Comparison of ENCODE assay signal across 19 cellular contexts in the genomic region with DNA sequence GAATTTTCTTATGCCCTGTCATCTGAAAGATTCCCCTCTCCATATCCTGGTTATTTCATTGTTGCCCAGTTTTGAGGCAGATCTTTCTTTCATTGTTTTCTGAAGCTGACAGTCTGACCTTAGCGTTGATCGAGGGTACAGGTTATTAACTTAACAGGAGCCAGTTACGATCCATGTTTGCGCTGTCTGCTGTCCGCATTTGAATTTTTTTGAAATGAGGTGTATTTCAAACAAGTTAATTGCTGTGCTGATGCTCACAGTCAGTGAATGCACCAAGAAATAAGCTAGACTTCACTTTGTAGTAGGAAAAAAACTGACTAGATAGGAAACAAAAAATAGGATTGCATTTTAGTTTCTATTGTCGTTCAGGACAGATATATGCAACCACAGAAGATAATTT. TPM values are rescaled to one million over a fixed set of nuclear protein-coding genes. Genes with fewer than 3 reads are reported as not detected.
DNase-seq lines count a peak whose midpoint lies in the region; ATAC-seq, FAIRE-seq and TF ChIP-seq lines count a peak whose summit lies in the region.
"Had no signal": no experiment of that assay in that cellular context is flagged by ENCODE, and none has a peak within 500 bp of the region (broad histone marks: within the 10 kb centered on the region; RNA-seq: fewer than 3 reads in every experiment).

No MANE protein-coding gene starts in this region.

- no peak overlapping the region for H3K4me3 ChIP-seq in GM23248
- no peak overlapping the region for H3K4me3 ChIP-seq in GM12878

- CTCF ChIA-PET in GM12878 (lab: Yijun Ruan, JAX): interaction anchor here (1.2 to 1.4 kb wide), 4 partner anchors 9 to 684 kb away, joined by 3 to 7 read pairs (median 4); partner anchors contain the start of gene SPAG16

- POLR2A ChIA-PET in GM12878 (lab: Charles Lee): no interaction called here

- no peak overlapping the region for H3K4me3 Mint-ChIP-seq in stimulated activated memory B cell treated with anti-CD40 and anti-IgM and Interleukin-4, amounts not matched to agents 10 μg/mL and 1 μg/mL and 100 μg/mL, for 72 hours

- H3K9me3 Mint-ChIP-seq in stimulated activated memory B cell treated with anti-CD40 and anti-IgM and Interleukin-4, amounts not matched to agents 10 μg/mL and 1 μg/mL and 100 μg/mL, for 72 hours: no peaks in the 10 kb centered on the region

- in situ Hi-C loops in GM23248 (cut with MboI): no loop called here
- in situ Hi-C loops in GM12878 (cut with MboI): loop anchor here (10.0 to 25.0 kb wide), 2 partner anchors 1488 to 1745 kb away; no protein-coding TSS in a partner anchor

- no peak for TF ChIP-seq RAD21 in GM12878 (IDR thresholded peaks at IDR 0.05; ENCODE audit: insufficient read depth, low read depth, low read length)

- H3K27me3 ChIP-seq in GM23248 (replicated peaks; ENCODE audit: insufficient read depth) (no peaks in the 10 kb centered on the region), GM12878 (replicated peaks in 1 of 2; ENCODE audit: control insufficient read depth in 2 of 2, insufficient read depth in 2 of 2, low read length in 1 of 2) (no peaks in the 10 kb centered on the region)
- H3K27me3 ChIP-seq: BE2C had no signal

- peaks cover 13% of the 10 kb centered on the region; the same call in 1 of the 2 replicates for H3K4me1 ChIP-seq in GM23248 (ENCODE audit: insufficient read depth)
- peaks cover 8% of the 10 kb centered on the region; the same call in 1 of the 2 replicates for H3K4me1 ChIP-seq in GM12878 (ENCODE audit: control insufficient read depth, insufficient read depth, low read length)
- H3K4me1 ChIP-seq: BE2C had no signal

- RAD21 ChIA-PET in GM12878 (lab: Charles Lee; ENCODE audit: unreplicated experiment): interaction anchor here (0.7 to 4.4 kb wide), 2 partner anchors 35 to 240 kb away, joined by 3 to 23 read pairs; partner anchors contain the start of gene SPAG16

- no peak for TF ChIP-seq POLR2A in GM12878 (IDR thresholded peaks at IDR 0.05; ENCODE audit: low read depth, low read length)

- H3K79me2 ChIP-seq in GM23248 (ENCODE audit: insufficient read depth): no peaks in the 10 kb centered on the region
- H3K79me2 ChIP-seq in GM12878 (ENCODE audit: control insufficient read depth, insufficient read depth, low read length): peaks cover 3% of the 10 kb centered on the region

- SMC1A ChIA-PET in GM12878 (lab: Charles Lee; ENCODE audit: uncharacterized antibody, unreplicated experiment): interaction anchor here (1.2 to 1.3 kb wide), 2 partner anchors 38 to 562 kb away, joined by 3 read pairs; no protein-coding TSS in a partner anchor

- H3K27me3 Mint-ChIP-seq in stimulated activated memory B cell treated with anti-CD40 and anti-IgM and Interleukin-4, amounts not matched to agents 10 μg/mL and 1 μg/mL and 100 μg/mL, for 72 hours: peaks cover 14% of the 10 kb centered on the region

- H3K9ac ChIP-seq in GM23248 (no peak overlapping the region), GM12878 (ENCODE audit: control insufficient read depth, insufficient read depth, low read length) (no peak overlapping the region)

- H3K36me3 Mint-ChIP-seq in stimulated activated memory B cell treated with anti-CD40 and anti-IgM and Interleukin-4, amounts not matched to agents 10 μg/mL and 1 μg/mL and 100 μg/mL, for 72 hours: no peaks in the 10 kb centered on the region

- H2AFZ ChIP-seq in GM23248 (peak overlapping the region; percentile 45; the same call in 1 of the 2 replicates), GM12878 (ENCODE audit: control insufficient read depth, low read depth, low read length) (no peak overlapping the region)

- H3K27ac ChIP-seq in GM23248: no peak overlapping the region
- H3K27ac ChIP-seq in GM12878 (ENCODE audit: control insufficient read depth, insufficient read depth): no peak overlapping the region
- H3K27ac ChIP-seq: HL-60, RWPE1 had no signal

- no peaks in the 10 kb centered on the region for H3F3A ChIP-seq in GM23248 (ENCODE audit: insufficient read depth)

- no peak for TF ChIP-seq CTCF in GM12878 (IDR thresholded peaks at IDR 0.05 in 2 of 3, conservative IDR thresholded peaks at IDR 0.05 in 1 of 3; ENCODE audit: control insufficient read depth in 2 of 3, extremely low read depth in 1 of 3, insufficient read depth in 1 of 3, low read depth in 3 of 3, low read length in 3 of 3)

- H3K36me3 ChIP-seq in GM23248 (ENCODE audit: low read depth): no peaks in the 10 kb centered on the region
- no peaks in the 10 kb centered on the region for H3K36me3 ChIP-seq in GM12878 (ENCODE audit: control insufficient read depth in 2 of 2, insufficient read depth in 2 of 2, low read length in 1 of 2)
- H3K36me3 ChIP-seq: BE2C had no signal

- intact Hi-C loops in GM12878 (cut with micrococcal nuclease; ENCODE audit: unreplicated experiment): loop anchor here (5.0 to 10.0 kb wide), 2 partner anchors 505 to 1063 kb away; no protein-coding TSS in a partner anchor

- no peaks in the 10 kb centered on the region for H3K9me3 ChIP-seq in GM23248 (ENCODE audit: low read depth)
- H3K9me3 ChIP-seq in GM12878 (replicated peaks; ENCODE audit: control insufficient read depth, insufficient read depth, low read length): no peaks in the 10 kb centered on the region; the same call in 1 of the 3 replicates
- H3K9me3 ChIP-seq: BE2C had no signal

- H4K20me1 ChIP-seq in GM23248 (ENCODE audit: insufficient read depth) (no peaks in the 10 kb centered on the region), GM12878 (ENCODE audit: control insufficient read depth, insufficient read depth) (no peaks in the 10 kb centered on the region)

- peak overlapping the region; percentile 44 for H3K27ac Mint-ChIP-seq in stimulated activated memory B cell treated with anti-CD40 and anti-IgM and Interleukin-4, amounts not matched to agents 10 μg/mL and 1 μg/mL and 100 μg/mL, for 72 hours

- H3K9me2 ChIP-seq in GM23248 (ENCODE audit: insufficient read depth): no peaks in the 10 kb centered on the region

- FAIRE-seq in GM12878 (lab: Jason Lieb, UNC): no peak

- 92 to 95% methylated on average over 6 of the region's 6 CpGs for WGBS in GM23248 (ENCODE audit: low coverage in 1 of 2, low lambda C conversion rate in 2 of 2, missing lambda C conversion rate in 2 of 2), 2 experiments
- WGBS in GM12878 (ENCODE audit: insufficient coverage, insufficient replicate concordance, low lambda C conversion rate, missing lambda C conversion rate): 89% methylated on average over 6 of the region's 6 CpGs

- no peak overlapping the region for H3K4me2 ChIP-seq in GM23248 (ENCODE audit: unreplicated experiment)
- no peak overlapping the region for H3K4me2 ChIP-seq in GM12878 (ENCODE audit: control insufficient read depth, insufficient read depth)

- H3K4me1 Mint-ChIP-seq in stimulated activated memory B cell treated with anti-CD40 and anti-IgM and Interleukin-4, amounts not matched to agents 10 μg/mL and 1 μg/mL and 100 μg/mL, for 72 hours: peaks cover 5% of the 10 kb centered on the region

- no peak for ATAC-seq in GM12878
- ATAC-seq in stimulated activated memory B cell treated with anti-CD40 and anti-IgM and Interleukin-4, amounts not matched to agents 10 μg/mL and 1 μg/mL and 100 μg/mL, for 72 hours: no peak
- ATAC-seq in HG03354 (IDR thresholded peaks at IDR 0.05; ENCODE audit: poor library complexity, severe bottlenecking, unreplicated experiment): no peak
- ATAC-seq in HG02884 (IDR thresholded peaks at IDR 0.05; ENCODE audit: unreplicated experiment): no peak

- BruUV-seq in GM12878 (replicated peaks; lab: Mats Ljungman, UMichigan): no TSS peak

- no peak for TF ChIP-seq EP300 in GM12878 (IDR thresholded peaks at IDR 0.05; ENCODE audit: borderline replicate concordance in 1 of 2, control insufficient read depth in 1 of 2, low read depth in 2 of 2, low read length in 2 of 2)

- DNase-seq in GM23248: no peak
- DNase-seq in NCI-H69 (lab: John Stamatoyannopoulos, UW): peak; percentile 1
- no peak for DNase-seq in GM12878 (ENCODE audit: low read depth, low spot score)
- DNase-seq in dermis blood vessel endothelial cell: no peak
- DNase-seq: BE2C, GOT3, HCEC 1CT, KG1, NCI-H1105, NCI-H2029 treated with DMSO at 0.1 percent for 48 hours, NCI-H345, NCI-H524 treated with DMSO at 0.1 percent for 48 hours, SHP77 treated with DMSO at 0.1 percent for 48 hours, T-helper 1 cell had no signal

TF ChIP-seq in GM12878, 131 proteins besides CTCF, POLR2A, EP300 and RAD21:
- TF ChIP-seq, protein P1, sequence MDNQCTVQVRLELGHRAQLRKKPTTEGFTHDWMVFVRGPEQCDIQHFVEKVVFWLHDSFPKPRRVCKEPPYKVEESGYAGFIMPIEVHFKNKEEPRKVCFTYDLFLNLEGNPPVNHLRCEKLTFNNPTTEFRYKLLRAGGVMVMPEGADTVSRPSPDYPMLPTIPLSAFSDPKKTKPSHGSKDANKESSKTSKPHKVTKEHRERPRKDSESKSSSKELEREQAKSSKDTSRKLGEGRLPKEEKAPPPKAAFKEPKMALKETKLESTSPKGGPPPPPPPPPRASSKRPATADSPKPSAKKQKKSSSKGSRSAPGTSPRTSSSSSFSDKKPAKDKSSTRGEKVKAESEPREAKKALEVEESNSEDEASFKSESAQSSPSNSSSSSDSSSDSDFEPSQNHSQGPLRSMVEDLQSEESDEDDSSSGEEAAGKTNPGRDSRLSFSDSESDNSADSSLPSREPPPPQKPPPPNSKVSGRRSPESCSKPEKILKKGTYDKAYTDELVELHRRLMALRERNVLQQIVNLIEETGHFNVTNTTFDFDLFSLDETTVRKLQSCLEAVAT (IDR thresholded peaks at IDR 0.05): peak; percentile 70
- no peak for TF ChIP-seq TCF3 (IDR thresholded peaks at IDR 0.05; ENCODE audit: borderline replicate concordance, insufficient read depth, low read depth, low read length)
TF ChIP-seq in GM12878: peak in this region for 1.

RNA-seq across cellular contexts. Expression of gene SPAG16, which starts 34.8 kb away (rescaled TPM):
- 25.4 and 28.9 TPM in 2 replicates for total RNA-seq in GM23248 (2014; rRNA removed; shearing (Covaris generic))
- polyA plus RNA-seq in GM23248 (2016; fragmentation: Nextera tagmentation; extraction: Ambion mirVana) (27.7 and 30.7 TPM in 2 replicates), GM12878 (2011; rRNA removed) (13.3 and 25.0 TPM in 2 replicates), GM12878 (2014; fragmentation: Illumina TruSeq; extraction: Trizol) (18.3 and 18.6 TPM in 2 replicates), GM12878 (2014; fragmentation: Nextera tagmentation; extraction: Ambion mirVana) (10 to 100 TPM in 1 of 2 experiments, 1 to 10 TPM in 1; 6.0 to 12.8 TPM), GM12878 (2014; rRNA removed) (15.0 and 17.2 TPM in 2 replicates), GM12878 (2016; fragmentation: Nextera tagmentation; extraction: Ambion mirVana) (10 to 100 TPM; 24.2 to 25.0 TPM)
- total RNA-seq in GM12878 (2013; cell fraction: nucleolus; rRNA removed): 24.1 and 24.7 TPM in 2 replicates
- total RNA-seq in GM12878 (2014; rRNA removed) (10.7 and 12.3 TPM in 2 replicates), GM12878 (2014; rRNA removed; fragmentation: Illumina TruSeq; extraction: Trizol) (16.1 and 17.5 TPM in 2 replicates), GM12878 (2021) (9.9 and 13.1 TPM in 2 replicates), dermis blood vessel endothelial cell (9.5 and 10.6 TPM in 2 replicates)
- 7.7 TPM for polyA plus RNA-seq in GM12878 (2011; ENCODE audit: low read depth)
- polyA plus RNA-seq in GM12878 (2011; cell fraction: cytosol; rRNA removed): 7.0 and 8.0 TPM in 2 replicates
- polyA plus RNA-seq in GM12878 (2011; cell fraction: nucleus; rRNA removed): 4.7 and 6.7 TPM in 2 replicates
- 10.8 and 12.7 TPM in 2 replicates for polyA plus RNA-seq in GM12878 (2012)
- 5.1 and 5.3 TPM in 2 replicates for polyA minus RNA-seq in GM12878 (2011; rRNA and poly(A)+ RNA removed)
- polyA minus RNA-seq in GM12878 (2011; cell fraction: cytosol; rRNA and poly(A)+ RNA removed): 4.4 and 5.9 TPM in 2 replicates
- 6.4 and 13.3 TPM in 2 replicates for polyA minus RNA-seq in GM12878 (2011; cell fraction: nucleus; rRNA and poly(A)+ RNA removed)
